In the genomic region with DNA sequence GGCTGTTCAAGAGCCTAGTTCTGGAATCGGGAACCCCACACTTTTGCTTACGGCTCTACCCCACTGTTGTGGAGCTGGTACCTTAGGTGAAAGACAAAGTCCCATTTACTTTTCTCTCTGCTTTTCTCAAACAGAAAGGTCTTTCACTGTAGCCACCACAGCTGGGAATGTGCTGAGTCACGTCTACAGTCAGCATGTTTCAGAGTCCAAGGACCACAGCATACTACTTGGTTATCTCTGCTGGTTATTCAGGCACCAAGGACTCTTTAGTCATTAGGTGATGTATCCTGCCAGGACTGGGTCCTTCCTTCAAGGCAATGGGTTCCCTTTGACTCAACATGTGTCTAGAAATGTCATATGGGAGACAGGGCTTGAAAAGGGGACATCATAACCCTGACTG, we compare ENCODE assay signal across 26 cellular contexts.
A peak's percentile ranks its signal among the peaks of the same experiment; 100 is the strongest.
DNase-seq lines count a peak whose midpoint lies in the region; TF ChIP-seq lines count a peak whose summit lies in the region.
"Had no signal": no experiment of that assay in that cellular context is flagged by ENCODE, and none has a peak within 500 bp of the region (broad histone marks: within the 10 kb centered on the region; RNA-seq: fewer than 3 reads in every experiment).

No MANE protein-coding gene starts in this region.

- no peak overlapping the region for H2AK5ac ChIP-seq in mesendoderm (ENCODE audit: low read length)

- H3K79me2 ChIP-seq in mesendoderm (ENCODE audit: control insufficient read depth, insufficient read depth, low read length) = no peaks in the 10 kb centered on the region

- H3K27me3 ChIP-seq in mesendoderm (ENCODE audit: insufficient read depth, low read length, poor library complexity) (no peaks in the 10 kb centered on the region), sigmoid colon (no peaks in the 10 kb centered on the region)
- H3K27me3 ChIP-seq in CD8-positive, alpha-beta memory T cell (ENCODE audit: insufficient read depth, low read length, poor library complexity, severe bottlenecking) = no peaks in the 10 kb centered on the region
- H3K27me3 ChIP-seq: ascending aorta, dorsolateral prefrontal cortex, pancreas had no signal

- WGBS in mesendoderm (ENCODE audit: extremely low coverage, insufficient coverage, low lambda C conversion rate) = no CpG with 5 or more reads among the region's 3 CpGs
- WGBS in sigmoid colon, 2 donors = 87% methylated on average over 3 of the region's 3 CpGs

- no peak overlapping the region for H3K56ac ChIP-seq in mesendoderm (ENCODE audit: low read length)

- H3K27me3 Mint-ChIP-seq in CD8-positive, alpha-beta memory T cell = no peaks in the 10 kb centered on the region
- H3K27me3 Mint-ChIP-seq: activated naive CD4-positive, alpha-beta T cell treated with anti-CD3 and anti-CD28 coated beads, Interleukin-2, amount 50 U/mL, for 24 hours; CD4-positive, alpha-beta memory T cell; type B pancreatic cell had no signal

- H3K9me3 ChIP-seq in CD8-positive, alpha-beta memory T cell (ENCODE audit: low read length) = no peaks in the 10 kb centered on the region
- no peaks in the 10 kb centered on the region for H3K9me3 ChIP-seq in sigmoid colon
- H3K9me3 ChIP-seq: ascending aorta, pancreas had no signal

- H3K4me2 ChIP-seq in mesendoderm (ENCODE audit: low read length) = no peak overlapping the region

- no peak overlapping the region for H2BK120ac ChIP-seq in mesendoderm (ENCODE audit: low read depth, low read length)

- TF ChIP-seq CTCF in sigmoid colon (IDR thresholded peaks at IDR 0.05) = no peak

- H3K4ac ChIP-seq in mesendoderm (ENCODE audit: low read depth, low read length) = no peak overlapping the region

- POLR2A ChIA-PET in CD8-positive, alpha-beta memory T cell (lab: Charles Lee) = no interaction called here

- no peak overlapping the region for H3K27ac Mint-ChIP-seq in CD8-positive, alpha-beta memory T cell
- H3K27ac Mint-ChIP-seq: activated naive CD4-positive, alpha-beta T cell treated with anti-CD3 and anti-CD28 coated beads, Interleukin-2, amount 50 U/mL, for 24 hours; CD4-positive, alpha-beta memory T cell; type B pancreatic cell; WTC11 had no signal

- H3K23ac ChIP-seq in mesendoderm (ENCODE audit: low read length) = no peak overlapping the region

- H3K9me3 Mint-ChIP-seq in CD8-positive, alpha-beta memory T cell = peaks cover 0 to 3% (median 0%) of the 10 kb centered on the region in 5 donors
- H3K9me3 Mint-ChIP-seq: activated naive CD4-positive, alpha-beta T cell treated with anti-CD3 and anti-CD28 coated beads, Interleukin-2, amount 50 U/mL, for 24 hours; type B pancreatic cell had no signal

- H3K27ac ChIP-seq in mesendoderm (ENCODE audit: low read depth, low read length) (no peak overlapping the region), sigmoid colon (no peak overlapping the region)
- no peak overlapping the region for H3K27ac ChIP-seq in CD8-positive, alpha-beta memory T cell (ENCODE audit: low read depth, low read length)
- H3K27ac ChIP-seq: ascending aorta, dorsolateral prefrontal cortex, pancreas had no signal

- no peaks in the 10 kb centered on the region for H3K36me3 Mint-ChIP-seq in CD8-positive, alpha-beta memory T cell
- H3K36me3 Mint-ChIP-seq: activated naive CD4-positive, alpha-beta T cell treated with anti-CD3 and anti-CD28 coated beads, Interleukin-2, amount 50 U/mL, for 24 hours; CD4-positive, alpha-beta memory T cell; type B pancreatic cell; WTC11 had no signal

- CTCF ChIA-PET in CD8-positive, alpha-beta memory T cell (lab: Charles Lee) = no interaction called here

- H2BK5ac ChIP-seq in mesendoderm (ENCODE audit: low read length) = no peak overlapping the region

- no peaks in the 10 kb centered on the region for H3K4me1 ChIP-seq in mesendoderm (ENCODE audit: control insufficient read depth, low read depth, low read length)
- H3K4me1 ChIP-seq in CD8-positive, alpha-beta memory T cell (ENCODE audit: insufficient read depth, low read length) = no peaks in the 10 kb centered on the region
- no peaks in the 10 kb centered on the region for H3K4me1 ChIP-seq in sigmoid colon
- H3K4me1 ChIP-seq: ascending aorta, pancreas had no signal

- H3K79me1 ChIP-seq in mesendoderm (ENCODE audit: low read length) = no peaks in the 10 kb centered on the region

- DNase-seq in EH (ENCODE audit: low read depth) = peak; percentile 2
- DNase-seq in LHCN-M2 (ENCODE audit: low read depth) = peak; percentile 7
- DNase-seq in astrocyte of the hippocampus (ENCODE audit: low read depth, low spot score) = peak; percentile 33
- DNase-seq in mesendoderm = peak; percentile 15
- DNase-seq in activated effector memory CD4-positive, alpha-beta T cell treated with Interleukin-2 at 50 U/mL for 16 hours = no peak
- no peak for DNase-seq in CD8-positive, alpha-beta memory T cell
- DNase-seq in NCI-H524 (lab: John Stamatoyannopoulos, UW) = no peak
- DNase-seq in sigmoid colon = no peak
- DNase-seq: activated CD4-positive, alpha-beta T cell treated with anti-CD3 and anti-CD28 coated beads, Interleukin-2, amount 50 U/mL, for 48 hours; activated CD8-positive, alpha-beta memory T cell treated with anti-CD3 and anti-CD28 coated beads, Interleukin-2, amount 50 U/mL, for 4 hours; CD4-positive, alpha-beta memory T cell; DMS153; dorsolateral prefrontal cortex; GDM1; GOT3; Karpas-422; left ventricle myocardium superior; NCI-H1092; NCI-H187; NCI-H69; T-helper 9 cell had no signal

- no peak overlapping the region for H4K8ac ChIP-seq in mesendoderm (ENCODE audit: low read depth, low read length)

- H3K36me3 ChIP-seq in mesendoderm (ENCODE audit: control insufficient read depth, insufficient read depth, low read length) (no peaks in the 10 kb centered on the region), sigmoid colon (no peaks in the 10 kb centered on the region)
- no peaks in the 10 kb centered on the region for H3K36me3 ChIP-seq in CD8-positive, alpha-beta memory T cell (ENCODE audit: insufficient read depth, low read length)
- H3K36me3 ChIP-seq: ascending aorta, pancreas had no signal

- no peaks in the 10 kb centered on the region for H3K4me1 Mint-ChIP-seq in CD8-positive, alpha-beta memory T cell
- H3K4me1 Mint-ChIP-seq: activated naive CD4-positive, alpha-beta T cell treated with anti-CD3 and anti-CD28 coated beads, Interleukin-2, amount 50 U/mL, for 24 hours; CD4-positive, alpha-beta memory T cell; WTC11 had no signal

- H3K4me3 Mint-ChIP-seq in CD8-positive, alpha-beta memory T cell = no peak overlapping the region
- H3K4me3 Mint-ChIP-seq: activated naive CD4-positive, alpha-beta T cell treated with anti-CD3 and anti-CD28 coated beads, Interleukin-2, amount 50 U/mL, for 24 hours; CD4-positive, alpha-beta memory T cell; type B pancreatic cell; WTC11 had no signal

- no peak overlapping the region for H2BK15ac ChIP-seq in mesendoderm (replicated peaks; ENCODE audit: low read depth)

- no peak overlapping the region for H4K5ac ChIP-seq in mesendoderm (ENCODE audit: low read length)

- TF ChIP-seq POLR2A in sigmoid colon (IDR thresholded peaks at IDR 0.05) = no peak

- TF ChIP-seq EP300 in sigmoid colon (IDR thresholded peaks at IDR 0.05) = no peak

- no peak overlapping the region for H3K18ac ChIP-seq in mesendoderm (ENCODE audit: low read length)

- intact Hi-C loops in sigmoid colon (cut with DNase I) = no loop called here

- no peak overlapping the region for H3K9ac ChIP-seq in mesendoderm (ENCODE audit: low read length)

- H3K4me3 ChIP-seq in mesendoderm (ENCODE audit: low read length) (no peak overlapping the region), sigmoid colon (no peak overlapping the region)
- no peak overlapping the region for H3K4me3 ChIP-seq in CD8-positive, alpha-beta memory T cell (ENCODE audit: low read length)
- H3K4me3 ChIP-seq: ascending aorta, dorsolateral prefrontal cortex, pancreas had no signal

Comparison
In these comparisons a context has a peak if more than half of its experiments do, and no peak if none do; other contexts are left out.
1. DNase-seq: peak in EH (single experiment), LHCN-M2 (single experiment), astrocyte of the hippocampus (single experiment) and mesendoderm (single experiment); none in activated effector memory CD4-positive, alpha-beta T cell treated with Interleukin-2 at 50 U/mL for 16 hours (single experiment), CD8-positive, alpha-beta memory T cell (0 of 5), NCI-H524 (0 of 2) and sigmoid colon (single experiment).